ENCODE assay signal across 14 cellular contexts in the genomic region with DNA sequence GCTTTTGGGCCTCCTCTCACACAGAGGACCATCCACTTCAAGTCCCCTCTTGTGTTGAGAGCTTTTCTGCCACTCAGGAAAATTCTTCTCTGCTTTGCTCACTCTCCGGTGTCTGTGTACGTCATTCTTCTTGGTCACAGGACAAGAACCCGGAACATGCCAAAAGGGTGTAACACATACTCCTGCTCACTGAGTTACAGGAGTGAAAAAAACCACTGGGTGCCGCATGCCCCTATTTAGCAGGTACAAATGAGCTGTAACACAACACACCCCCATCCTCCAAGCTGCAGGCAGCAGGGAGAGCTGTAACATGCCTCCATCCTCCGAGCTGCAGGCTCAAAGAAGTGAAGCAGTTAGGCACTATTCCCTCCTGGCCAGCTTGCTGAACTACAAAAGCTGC. TPM values are rescaled to one million over a fixed set of nuclear protein-coding genes. Genes with fewer than 3 reads are reported as not detected.
DNase-seq lines count a peak whose midpoint lies in the region; ATAC-seq, FAIRE-seq and TF ChIP-seq lines count a peak whose summit lies in the region.
"Had no signal": no experiment of that assay in that cellular context is flagged by ENCODE, and none has a peak within 500 bp of the region (broad histone marks: within the 10 kb centered on the region; RNA-seq: fewer than 3 reads in every experiment).

No MANE protein-coding gene starts in this region.

- ATAC-seq in left colon (peak; percentile 91), GM21723 (IDR thresholded peaks at IDR 0.05; ENCODE audit: unreplicated experiment) (no peak)

- intact Hi-C loops in endothelial cell of umbilical vein (cut with micrococcal nuclease) (no loop called here), left colon (cut with DNase I, micrococcal nuclease) (no loop called here), tibial artery (cut with DNase I; ENCODE audit: low total_unique reads) (no loop called here)

- H3K36me3 ChIP-seq in endothelial cell of umbilical vein (ENCODE audit: control insufficient read depth in 2 of 2, extremely low read depth in 1 of 2, insufficient read depth in 2 of 2, low read length in 2 of 2) = no peaks in the 10 kb centered on the region
- H3K36me3 ChIP-seq in tibial artery = no peaks in the 10 kb centered on the region

- peak; percentile 53 for DNase-seq in RPMI7951 (ENCODE audit: low read depth)
- peak; percentile 64 for DNase-seq in endothelial cell of umbilical vein (ENCODE audit: low read depth, low spot score)
- peak; percentile 28 to 44 for DNase-seq in left colon
- DNase-seq in tibial artery = peak; percentile 45 to 80
- DNase-seq in activated effector memory CD4-positive, alpha-beta T cell treated with anti-CD3 and anti-CD28 coated beads, Interleukin-2, amount 50 U/mL, for 16 hours = no peak
- no peak for DNase-seq in NCI-H526 (lab: John Stamatoyannopoulos, UW)
- no peak for DNase-seq in AG08396 (ENCODE audit: low spot score)
- DNase-seq: activated CD8-positive, alpha-beta memory T cell treated with anti-CD3 and anti-CD28 coated beads, Interleukin-2, amount 50 U/mL, for 4 hours; DND-41; H7; T-helper 2 cell had no signal

- TF ChIP-seq CTCF in endothelial cell of umbilical vein (IDR thresholded peaks at IDR 0.05; ENCODE audit: extremely low read depth in 1 of 2, insufficient read depth in 1 of 2, low read depth in 1 of 2, low read length in 2 of 2) (no peak), tibial artery (IDR thresholded peaks at IDR 0.05) (no peak)

- H3K79me2 ChIP-seq in endothelial cell of umbilical vein (ENCODE audit: control insufficient read depth, insufficient read depth, low read length) = no peaks in the 10 kb centered on the region

- H3K4me2 ChIP-seq in endothelial cell of umbilical vein (ENCODE audit: insufficient read depth, low read length) = no peak overlapping the region

- CTCF ChIA-PET in endothelial cell of umbilical vein (lab: Charles Lee) = interaction anchor here (1.9 to 5.2 kb wide), 3 partner anchors 13 to 73 kb away, joined by 6 to 40 read pairs (median 16); a partner anchor contains a TSS

- H3K9me3 ChIP-seq in endothelial cell of umbilical vein (replicated peaks; ENCODE audit: control insufficient read depth, insufficient read depth, low read length) (no peaks in the 10 kb centered on the region), tibial artery (no peaks in the 10 kb centered on the region)

- H3K27ac ChIP-seq in endothelial cell of umbilical vein (ENCODE audit: insufficient read depth, low read depth, low read length) = peak overlapping the region; percentile 92
- H3K27ac ChIP-seq in tibial artery = peak overlapping the region; percentile 75 to 77

- peak overlapping the region; percentile 28 for H2AFZ ChIP-seq in endothelial cell of umbilical vein (ENCODE audit: low read depth, low read length)

- TF ChIP-seq POLR2A in endothelial cell of umbilical vein (IDR thresholded peaks at IDR 0.05; ENCODE audit: low read depth, low read length) = no peak

- H4K20me1 ChIP-seq in endothelial cell of umbilical vein (replicated peaks; ENCODE audit: control insufficient read depth, extremely low read depth, insufficient read depth, low read length) = no peaks in the 10 kb centered on the region

- FAIRE-seq in endothelial cell of umbilical vein (lab: Jason Lieb, UNC) = no peak
- FAIRE-seq: urothelium cell line had no signal

- H3K9me1 ChIP-seq in endothelial cell of umbilical vein (replicated peaks; ENCODE audit: control insufficient read depth, extremely low read depth, insufficient read depth, low read length) = no peaks in the 10 kb centered on the region

- POLR2A ChIA-PET in endothelial cell of umbilical vein (lab: Charles Lee) = no interaction called here

- dilution Hi-C loops in endothelial cell of umbilical vein (cut with MboI; ENCODE audit: extremely low pct_ligation_motif_present, low sequenced_read_pairs) = no loop called here

- H3K9ac ChIP-seq in endothelial cell of umbilical vein (replicated peaks; ENCODE audit: extremely low read depth, insufficient read depth, low read length) = no peak overlapping the region

- peaks cover 55% of the 10 kb centered on the region for H3K4me1 ChIP-seq in endothelial cell of umbilical vein (ENCODE audit: control insufficient read depth, extremely low read depth, insufficient read depth, low read length)
- peaks cover 0 to 66% (median 37%) of the 10 kb centered on the region in 4 donors for H3K4me1 ChIP-seq in tibial artery

- no peak overlapping the region for H3K4me3 ChIP-seq in endothelial cell of umbilical vein (replicated peaks in 1 of 3; ENCODE audit: insufficient read depth in 1 of 3, low read depth in 1 of 3, low read length in 3 of 3)
- no peak overlapping the region for H3K4me3 ChIP-seq in tibial artery

- BruUV-seq in endothelial cell of umbilical vein (replicated peaks; lab: Mats Ljungman, UMichigan) = no TSS peak

- H3K27me3 ChIP-seq in endothelial cell of umbilical vein (ENCODE audit: control insufficient read depth in 2 of 2, insufficient read depth in 2 of 2, low read length in 2 of 2) (no peaks in the 10 kb centered on the region), tibial artery (no peaks in the 10 kb centered on the region)

TF ChIP-seq in endothelial cell of umbilical vein, 7 proteins besides CTCF, POLR2A, EP300 and RAD21:
- TF ChIP-seq JUN (IDR thresholded peaks at IDR 0.05; ENCODE audit: borderline replicate concordance, insufficient read depth, insufficient read length, low read depth) (no peak), POLR2AphosphoS5 (IDR thresholded peaks at IDR 0.05; ENCODE audit: insufficient read depth, low read depth, low read length) (no peak), EZH2 (IDR thresholded peaks at IDR 0.05; ENCODE audit: borderline replicate concordance, low read depth, low read length, severe bottlenecking) (no peak), GATA2 (IDR thresholded peaks at IDR 0.05; ENCODE audit: insufficient read depth, insufficient read length, low read depth, low read length) (no peak), MYC (IDR thresholded peaks at IDR 0.05; ENCODE audit: low read depth, low read length) (no peak), FOS (IDR thresholded peaks at IDR 0.05; ENCODE audit: borderline replicate concordance, insufficient read depth, low read length) (no peak)
- TF ChIP-seq, protein P1, sequence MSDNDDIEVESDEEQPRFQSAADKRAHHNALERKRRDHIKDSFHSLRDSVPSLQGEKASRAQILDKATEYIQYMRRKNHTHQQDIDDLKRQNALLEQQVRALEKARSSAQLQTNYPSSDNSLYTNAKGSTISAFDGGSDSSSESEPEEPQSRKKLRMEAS (IDR thresholded peaks at IDR 0.05; ENCODE audit: insufficient read depth, insufficient read length) = no peak

RNA-seq across cellular contexts. Expression of a gene that starts 13.0 kb away (rescaled TPM):
- 0.72 and 0.88 TPM in 2 replicates for total RNA-seq in RPMI7951 (2014; rRNA removed; shearing (Covaris generic))
- 6.2 and 8.6 TPM in 2 replicates for total RNA-seq in endothelial cell of umbilical vein
- 15.1 and 15.9 TPM in 2 replicates for polyA plus RNA-seq in endothelial cell of umbilical vein
- 15.3 and 24.9 TPM in 2 replicates for polyA plus RNA-seq in endothelial cell of umbilical vein (2011; cell fraction: cytosol; rRNA removed)
- 72.1 and 85.7 TPM in 2 replicates for polyA plus RNA-seq in endothelial cell of umbilical vein (2011; cell fraction: nucleus; rRNA removed)
- polyA plus RNA-seq in endothelial cell of umbilical vein (2012) = 8.9 and 11.1 TPM in 2 replicates
- polyA minus RNA-seq in endothelial cell of umbilical vein = 4.0 and 4.9 TPM in 2 replicates
- 68.0 TPM for polyA minus RNA-seq in endothelial cell of umbilical vein (2011; cell fraction: cytosol; rRNA and poly(A)+ RNA removed)
- 36.4 and 70.3 TPM in 2 replicates for polyA minus RNA-seq in endothelial cell of umbilical vein (2011; cell fraction: nucleus; rRNA and poly(A)+ RNA removed)
- 10 to 100 TPM in 1 of 2 donors, 1 to 10 TPM in 1; 5.1 to 32.8 TPM for total RNA-seq in left colon
- total RNA-seq: H7, M059J had no signal

RNA-seq across cellular contexts. Expression of a gene that starts 45.9 kb away (rescaled TPM):
- 11.9 and 12.1 TPM in 2 replicates for total RNA-seq in RPMI7951 (2014; rRNA removed; shearing (Covaris generic))
- total RNA-seq in endothelial cell of umbilical vein (12.4 and 15.2 TPM in 2 replicates), left colon (1 to 10 TPM; 8.2 to 8.7 TPM)
- polyA plus RNA-seq in endothelial cell of umbilical vein = 4.4 and 6.9 TPM in 2 replicates
- 5.7 and 5.8 TPM in 2 replicates for polyA plus RNA-seq in endothelial cell of umbilical vein (2011; cell fraction: cytosol; rRNA removed)
- 10.9 and 17.7 TPM in 2 replicates for polyA plus RNA-seq in endothelial cell of umbilical vein (2011; cell fraction: nucleus; rRNA removed)
- polyA plus RNA-seq in endothelial cell of umbilical vein (2012) = 5.8 and 9.6 TPM in 2 replicates
- 10.8 and 12.9 TPM in 2 replicates for polyA minus RNA-seq in endothelial cell of umbilical vein
- 9.7 TPM for polyA minus RNA-seq in endothelial cell of umbilical vein (2011; cell fraction: cytosol; rRNA and poly(A)+ RNA removed)
- polyA minus RNA-seq in endothelial cell of umbilical vein (2011; cell fraction: nucleus; rRNA and poly(A)+ RNA removed) = 40.7 and 49.2 TPM in 2 replicates

Comparison
In these comparisons a context has a peak if more than half of its experiments do, and no peak if none do; other contexts are left out.
1. DNase-seq: peak in RPMI7951 (single experiment), endothelial cell of umbilical vein (single experiment), left colon (2 of 2) and tibial artery (2 of 2); none in activated effector memory CD4-positive, alpha-beta T cell treated with anti-CD3 and anti-CD28 coated beads, Interleukin-2, amount 50 U/mL, for 16 hours (single experiment), NCI-H526 (0 of 2) and AG08396 (single experiment).